34 cellular contexts compared by ENCODE assay signal in the genomic region with DNA sequence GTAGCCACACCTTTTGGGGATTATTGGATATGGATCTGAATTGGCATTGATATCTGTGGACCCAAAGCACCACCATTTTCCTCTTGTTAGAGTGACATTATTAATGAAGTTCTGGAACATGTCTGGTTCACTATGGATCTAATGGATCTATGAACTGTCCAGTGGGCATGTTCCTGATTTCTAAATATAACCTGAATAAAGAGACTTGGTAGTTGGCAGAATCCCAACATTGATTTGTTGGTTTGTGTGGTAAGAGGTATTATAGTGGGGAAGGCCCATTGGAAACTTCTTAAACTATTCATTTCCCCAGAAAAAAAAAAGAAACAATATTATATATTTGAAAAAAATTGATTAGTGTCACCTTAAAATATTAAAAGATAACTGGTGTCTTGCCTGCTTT.
"Had no signal": no experiment of that assay in that cellular context is flagged by ENCODE, and none has a peak within 500 bp of the region (broad histone marks: within the 10 kb centered on the region; RNA-seq: fewer than 3 reads in every experiment).

No MANE protein-coding gene starts in this region.

- DNase-seq: Karpas-422, Kasumi-1, KG1, MG63, MM.1S, MV-4-11, NCI-H1048, NCI-H1092, NCI-H1092 treated with DMSO at 0.1 percent for 48 hours, NCI-H1105, NCI-H1105 treated with DMSO at 0.1 percent for 48 hours, NCI-H1417 treated with DMSO at 0.1 percent for 48 hours, NCI-H1436, NCI-H1436 treated with DMSO at 0.1 percent for 48 hours, NCI-H146, NCI-H1694, NCI-H1694 treated with DMSO at 0.1 percent for 48 hours, NCI-H187, NCI-H187 treated with DMSO at 0.1 percent for 48 hours, NCI-H1930, NCI-H2029, NCI-H2029 treated with DMSO at 0.1 percent for 48 hours, NCI-H2081, NCI-H2081 treated with DMSO at 0.1 percent for 48 hours, NCI-H2107, NCI-H2171, NCI-H2171 treated with DMSO at 0.1 percent for 48 hours, NCI-H2227 treated with DMSO at 0.1 percent for 48 hours, NCI-H226, NCI-H345, NCI-H446, NCI-H446 treated with DMSO at 0.1 percent for 48 hours, NCI-H510A had no signal

- H3K27me3 ChIP-seq: MG63 had no signal

- H3K4me3 ChIP-seq: MG63 had no signal

- H3K9me3 ChIP-seq: MG63 had no signal

- H3K36me3 ChIP-seq: MG63 had no signal

- H3K9ac ChIP-seq: KMS-11 had no signal

- H3K4me2 ChIP-seq: KMS-11 had no signal

- H3K27ac ChIP-seq: KMS-11 had no signal
